Comparison of ENCODE assay signal across 8 cellular contexts in genomic region chr17:80034977-80035686, GRCh38. TPM values are rescaled to one million over a fixed set of nuclear protein-coding genes. Genes with fewer than 3 reads are reported as not detected.
DNase-seq lines count a peak whose midpoint lies in the region; ATAC-seq and TF ChIP-seq lines count a peak whose summit lies in the region.

No MANE protein-coding gene starts in this region.

- H3K9ac ChIP-seq in HUES6 (ENCODE audit: low read length) = peak overlapping the region; percentile 78

- H3K27ac ChIP-seq in HUES6 (ENCODE audit: low read depth, low read length) = peak overlapping the region; percentile 50; the same call in 1 of the 2 replicates
- peak overlapping the region; percentile 89 to 90 for H3K27ac ChIP-seq in uterus

- no peak for TF ChIP-seq CTCF in GM12865 (IDR thresholded peaks at IDR 0.05; ENCODE audit: insufficient read depth, low read depth, low read length, missing control alignments)
- TF ChIP-seq CTCF in epithelial cell of proximal tubule (conservative IDR thresholded peaks at IDR 0.05; ENCODE audit: low read depth, low read length) = no peak
- no peak for TF ChIP-seq CTCF in uterus (IDR thresholded peaks at IDR 0.05)

- peaks cover 7 to 10% of the 10 kb centered on the region in 2 donors for H3K4me1 Mint-ChIP-seq in natural killer cell treated with Interleukin-12 subunit alpha and Interleukin-12 subunit beta and Interleukin-15 and Interleukin-18, amount 100 ng/mL, for 72 hours (ENCODE audit: low read depth in 2 of 2)

- H3K9me3 ChIP-seq in HUES6 (ENCODE audit: control insufficient read depth, insufficient read depth, low read depth, low read length) (no peaks in the 10 kb centered on the region), uterus (no peaks in the 10 kb centered on the region)

- TF ChIP-seq POLR2A in uterus (IDR thresholded peaks at IDR 0.05) = no peak

- no peaks in the 10 kb centered on the region for H3K9me3 Mint-ChIP-seq in natural killer cell treated with Interleukin-12 subunit alpha and Interleukin-12 subunit beta and Interleukin-15 and Interleukin-18, amount 100 ng/mL, for 72 hours

- H3K27ac Mint-ChIP-seq in natural killer cell treated with Interleukin-12 subunit alpha and Interleukin-12 subunit beta and Interleukin-15 and Interleukin-18, amount 100 ng/mL, for 72 hours = peak overlapping the region; percentile 57 to 68

- peak; percentile 4 to 49 for ATAC-seq in natural killer cell treated with Interleukin-12 subunit alpha and Interleukin-12 subunit beta and Interleukin-15 and Interleukin-18, amount 100 ng/mL, for 72 hours
- ATAC-seq in HG03469 (IDR thresholded peaks at IDR 0.05; ENCODE audit: unreplicated experiment) = no peak

- peaks cover 7 to 14% of the 10 kb centered on the region in 2 donors for H3K27me3 Mint-ChIP-seq in natural killer cell treated with Interleukin-12 subunit alpha and Interleukin-12 subunit beta and Interleukin-15 and Interleukin-18, amount 100 ng/mL, for 72 hours

- intact Hi-C loops in uterus (cut with DNase I; ENCODE audit: low total_unique reads) = no loop called here

- H3K4me3 ChIP-seq in GM12865 (ENCODE audit: low read depth, low read length) (peak overlapping the region; percentile 24), HUES6 (ENCODE audit: low read depth, low read length) (peak overlapping the region; percentile 85), epithelial cell of proximal tubule (ENCODE audit: low read depth, low read length) (peak overlapping the region; percentile 84), uterus (peak overlapping the region; percentile 71 to 90)

- H3K36me3 ChIP-seq in HUES6 (ENCODE audit: control insufficient read depth, insufficient read depth, low read length) (peaks cover 5% of the 10 kb centered on the region), uterus (no peaks in the 10 kb centered on the region)

- peak overlapping the region; percentile 86 for H3K4me3 Mint-ChIP-seq in natural killer cell treated with Interleukin-12 subunit alpha and Interleukin-12 subunit beta and Interleukin-15 and Interleukin-18, amount 100 ng/mL, for 72 hours

- H3K4me1 ChIP-seq in HUES6 (ENCODE audit: control insufficient read depth, insufficient read depth, low read length) (peaks cover 6% of the 10 kb centered on the region; the same call in 1 of the 2 replicates), uterus (peaks cover 0 to 3% of the 10 kb centered on the region in 2 donors)

- peak; percentile 22 for DNase-seq in GM12865 (ENCODE audit: low read depth)
- DNase-seq in activated CD8-positive, alpha-beta memory T cell treated with anti-CD3 and anti-CD28 coated beads for 48 hours (ENCODE audit: low read depth in 2 of 3, low spot score in 2 of 3) = peak; percentile 7 to 22 (median 18)
- no peak for DNase-seq in epithelial cell of proximal tubule (ENCODE audit: low read depth)
- no peak for DNase-seq in natural killer cell treated with Interleukin-12 subunit alpha and Interleukin-12 subunit beta and Interleukin-15 and Interleukin-18, amount 100 ng/mL, for 72 hours (ENCODE audit: low spot score)
- DNase-seq in uterus = no peak
- no peak for DNase-seq in COLO829 (ENCODE audit: low spot score)

- H3K27me3 ChIP-seq in HUES6 (ENCODE audit: control insufficient read depth, insufficient read depth, low read length) = no peaks in the 10 kb centered on the region
- no peaks in the 10 kb centered on the region for H3K27me3 ChIP-seq in uterus

- H3K36me3 Mint-ChIP-seq in natural killer cell treated with Interleukin-12 subunit alpha and Interleukin-12 subunit beta and Interleukin-15 and Interleukin-18, amount 100 ng/mL, for 72 hours = no peaks in the 10 kb centered on the region

RNA-seq across cellular contexts. Expression of gene TBC1D16, which starts 0.5 kb away (rescaled TPM):
- total RNA-seq in epithelial cell of proximal tubule (19.9 and 25.7 TPM in 2 replicates), uterus (10 to 100 TPM in 2 of 4 donors, 1 to 10 TPM in 2; 3.8 to 58.2 (median 18.3) TPM)
- 1 to 10 TPM; 1.1 to 3.2 TPM for total RNA-seq in natural killer cell treated with Interleukin-12 subunit alpha and Interleukin-12 subunit beta and Interleukin-15 and Interleukin-18, amount 100 ng/mL, for 72 hours

RNA-seq across cellular contexts. Expression of gene CCDC40, which starts 1.3 kb away (rescaled TPM):
- total RNA-seq in epithelial cell of proximal tubule (1.3 and 2.2 TPM in 2 replicates), uterus (10 to 100 TPM in 1 of 4 donors, 1 to 10 TPM in 2, under 1 TPM in 1; 0.88 to 16.6 (median 4.8) TPM)
- under 1 TPM in 1 of 2 donors, not detected in 1; 0.56 TPM for total RNA-seq in natural killer cell treated with Interleukin-12 subunit alpha and Interleukin-12 subunit beta and Interleukin-15 and Interleukin-18, amount 100 ng/mL, for 72 hours

Comparison
In these comparisons a context has a peak if more than half of its experiments do, and no peak if none do; other contexts are left out.
1. DNase-seq: peak in GM12865 (single experiment) and activated CD8-positive, alpha-beta memory T cell treated with anti-CD3 and anti-CD28 coated beads for 48 hours (3 of 3); none in epithelial cell of proximal tubule (single experiment), natural killer cell treated with Interleukin-12 subunit alpha and Interleukin-12 subunit beta and Interleukin-15 and Interleukin-18, amount 100 ng/mL, for 72 hours (single experiment), uterus (0 of 2) and COLO829 (single experiment).
2. H3K4me3 ChIP-seq: peak in every context shown above with its lines; median percentile 85 in HUES6; 84 in epithelial cell of proximal tubule; 80 in uterus; 24 in GM12865.